In genomic region chr20:3204124-3204794, GRCh38 we compare ENCODE assay signal across 8 cellular contexts. TPM values are rescaled to one million over a fixed set of nuclear protein-coding genes. Genes with fewer than 3 reads are reported as not detected.
DNase-seq lines count a peak whose midpoint lies in the region; ATAC-seq, FAIRE-seq and TF ChIP-seq lines count a peak whose summit lies in the region.

TSS of gene DDRGK1 (minus strand) at chr20:3204682. CDS start at chr20:3204627, 55 bp downstream.

- peak within 1 kb of the TSS; percentile 85 to 96 (median 94) for H3K4me3 ChIP-seq in keratinocyte (ENCODE audit: control insufficient read depth in 2 of 3, extremely low read depth in 1 of 3, insufficient read depth in 2 of 3, low read depth in 1 of 3, low read length in 3 of 3)

- TF ChIP-seq CTCF in keratinocyte (optimal IDR thresholded peaks at IDR 0.05 in 1 of 3, IDR thresholded peaks at IDR 0.05 in 1 of 3, conservative IDR thresholded peaks at IDR 0.05 in 1 of 3; ENCODE audit: extremely low read depth in 1 of 3, insufficient read depth in 2 of 3, low read length in 3 of 3) = no peak

- H3K4me2 ChIP-seq in keratinocyte (ENCODE audit: control insufficient read depth, extremely low read depth, insufficient read depth, low read depth, low read length) = peak within 1 kb of the TSS; percentile 98

- in situ Hi-C loops in ACHN (cut with HindIII; ENCODE audit: low pct_ligation_motif_present, low pct_unique_long_range_greater_than_20kb, low sequenced_read_pairs) = no loop called here

- H3K79me2 ChIP-seq in keratinocyte (ENCODE audit: control insufficient read depth, insufficient read depth, low read length) = peaks cover 31% of the 10 kb centered on the region

- H3K36me3 ChIP-seq in keratinocyte (ENCODE audit: control insufficient read depth in 2 of 2, extremely low read depth in 1 of 2, insufficient read depth in 2 of 2, low read length in 2 of 2) = peaks cover 11 to 22% of the 10 kb centered on the region in 2 experiments

- H2AFZ ChIP-seq in keratinocyte (ENCODE audit: control insufficient read depth, low read length) = peak within 1 kb of the TSS; percentile 96

- H3K4me1 ChIP-seq in keratinocyte (ENCODE audit: control insufficient read depth, extremely low read depth, insufficient read depth, low read length) = peaks cover 19% of the 10 kb centered on the region

- H4K20me1 ChIP-seq in keratinocyte (ENCODE audit: control insufficient read depth, extremely low read depth, insufficient read depth, low read length) = no peaks in the 10 kb centered on the region

- dilution Hi-C loops in keratinocyte (cut with MboI; ENCODE audit: extremely low pct_ligation_motif_present, low sequenced_read_pairs) = no loop called here

- peak within 1 kb of the TSS; percentile 76 for H3K27ac ChIP-seq in keratinocyte (ENCODE audit: control insufficient read depth, insufficient read depth, low read length)

- peak; percentile 78 for DNase-seq in ACHN
- peak; percentile 94 for DNase-seq in NCI-H345 (lab: John Stamatoyannopoulos, UW)
- DNase-seq in activated CD4-positive, CD25-positive, alpha-beta regulatory T cell treated with anti-CD3 and anti-CD28 coated beads, Interleukin-2, amount 50 U/mL, for 16 hours (ENCODE audit: low read depth, low spot score) = peak; percentile 77
- peak; percentile 89 for DNase-seq in central memory CD4-positive, alpha-beta T cell
- peak; percentile 36 for DNase-seq in keratinocyte (ENCODE audit: low read depth, low spot score)
- peak; percentile 86 to 97 (median 88) for DNase-seq in stimulated activated CD4-positive, alpha-beta T cell treated with anti-CD3 and anti-CD28 coated beads, Interleukin-12 subunit alpha, Interleukin-12 subunit beta, amount 100 ng/mL, for 48 hours (ENCODE audit: low read depth in 2 of 3, low spot score in 1 of 3)

- H3K9me3 ChIP-seq in keratinocyte (ENCODE audit: control insufficient read depth, low read depth, low read length) = no peaks in the 10 kb centered on the region

- ATAC-seq in GM18870 (IDR thresholded peaks at IDR 0.05; ENCODE audit: unreplicated experiment) (peak; percentile 73), HG03108 (IDR thresholded peaks at IDR 0.05; ENCODE audit: unreplicated experiment) (peak; percentile 78)

- H3K9ac ChIP-seq in keratinocyte (ENCODE audit: control insufficient read depth, extremely low read depth, insufficient read depth, low read length) = peak within 1 kb of the TSS; percentile 81

- FAIRE-seq in keratinocyte (lab: Jason Lieb, UNC) = peak; percentile 51

- no peaks in the 10 kb centered on the region for H3K9me1 ChIP-seq in keratinocyte (ENCODE audit: control insufficient read depth, extremely low read depth, insufficient read depth, low read length)

- H3K27me3 ChIP-seq in keratinocyte (ENCODE audit: control insufficient read depth, extremely low read depth, insufficient read depth, low read length) = no peaks in the 10 kb centered on the region

RNA-seq across cellular contexts. Expression of gene DDRGK1, which starts in this region (rescaled TPM):
- 31.0 to 41.5 TPM (median 32.2 TPM) in 3 replicates for polyA plus RNA-seq in keratinocyte
- polyA plus RNA-seq in keratinocyte (2011; ENCODE audit: low read depth) = 32.9 TPM
- polyA plus RNA-seq in keratinocyte (2011; cell fraction: cytosol; rRNA removed) = 18.3 and 36.2 TPM in 2 replicates
- 70.9 and 83.6 TPM in 2 replicates for polyA plus RNA-seq in keratinocyte (2011; cell fraction: nucleus; rRNA removed)
- polyA plus RNA-seq in keratinocyte (2012; ENCODE audit: low replicate concordance) = 47.3 and 60.4 TPM in 2 replicates
- 13.8 to 15.7 TPM (median 13.9 TPM) in 3 replicates for polyA minus RNA-seq in keratinocyte
- polyA minus RNA-seq in keratinocyte (2011; cell fraction: cytosol; rRNA and poly(A)+ RNA removed) = 28.0 TPM
- polyA minus RNA-seq in keratinocyte (2011; cell fraction: nucleus; rRNA and poly(A)+ RNA removed) = 15.5 and 18.5 TPM in 2 replicates

Comparison
In these comparisons a context has a peak if more than half of its experiments do, and no peak if none do; other contexts are left out.
1. Peak in every context shown above with its lines: DNase-seq, ATAC-seq, H3K4me3 ChIP-seq and H3K27ac ChIP-seq.
2. DNase-seq: peak in every context shown above with its lines; median percentile 94 in NCI-H345; 89 in central memory CD4-positive, alpha-beta T cell; 88 in stimulated activated CD4-positive, alpha-beta T cell treated with anti-CD3 and anti-CD28 coated beads, Interleukin-12 subunit alpha, Interleukin-12 subunit beta, amount 100 ng/mL, for 48 hours; 78 in ACHN; 77 in activated CD4-positive, CD25-positive, alpha-beta regulatory T cell treated with anti-CD3 and anti-CD28 coated beads, Interleukin-2, amount 50 U/mL, for 16 hours; 36 in keratinocyte.